Comparison of ENCODE assay signal across 8 cellular contexts in genomic region chr13:67736646-67737420, GRCh38.
DNase-seq lines count a peak whose midpoint lies in the region; ATAC-seq and TF ChIP-seq lines count a peak whose summit lies in the region.

No MANE protein-coding gene starts in this region.

- H3K4me3 Mint-ChIP-seq in endothelial cell (ENCODE audit: unreplicated experiment): no peak overlapping the region

- ATAC-seq in GM21786 (IDR thresholded peaks at IDR 0.05; ENCODE audit: unreplicated experiment) (peak; percentile 53), HG03521 (IDR thresholded peaks at IDR 0.05; ENCODE audit: unreplicated experiment) (no peak)

- DNase-seq in NCI-H1092 (lab: John Stamatoyannopoulos, UW): peak; percentile 24
- peak; percentile 53 for DNase-seq in endothelial cell (ENCODE audit: low spot score)
- peak; percentile 25 for DNase-seq in pons (ENCODE audit: low spot score)
- DNase-seq in cerebellum (ENCODE audit: low spot score): no peak
- no peak for DNase-seq in AG08396 (ENCODE audit: low spot score)
- no peak for DNase-seq in NK-92 treated with Interleukin-12 subunit alpha and Interleukin-12 subunit beta, amount 100 ng/mL, for 24 hours (lab: John Stamatoyannopoulos, UW)

- H3K9me3 Mint-ChIP-seq in endothelial cell (ENCODE audit: unreplicated experiment): no peaks in the 10 kb centered on the region

- peak; percentile 24 for TF ChIP-seq CTCF in endothelial cell (IDR thresholded peaks at IDR 0.05; ENCODE audit: unreplicated experiment)

- no peak overlapping the region for H3K27ac Mint-ChIP-seq in endothelial cell (ENCODE audit: unreplicated experiment)

- H3K27me3 Mint-ChIP-seq in endothelial cell (ENCODE audit: unreplicated experiment): no peaks in the 10 kb centered on the region

- H3K36me3 Mint-ChIP-seq in endothelial cell (ENCODE audit: low read depth, unreplicated experiment): no peaks in the 10 kb centered on the region

- no peaks in the 10 kb centered on the region for H3K4me1 Mint-ChIP-seq in endothelial cell (ENCODE audit: unreplicated experiment)

Comparison
In these comparisons a context has a peak if more than half of its experiments do, and no peak if none do; other contexts are left out.
1. DNase-seq: peak in NCI-H1092 (single experiment), endothelial cell (single experiment) and pons (single experiment); none in cerebellum (single experiment), AG08396 (single experiment) and NK-92 treated with Interleukin-12 subunit alpha and Interleukin-12 subunit beta, amount 100 ng/mL, for 24 hours (single experiment).